Comparison of ENCODE assay signal across 16 cellular contexts in genomic region chr1:221697924-221698425, GRCh38. TPM values are rescaled to one million over a fixed set of nuclear protein-coding genes. Genes with fewer than 3 reads are reported as not detected.
DNase-seq lines count a peak whose midpoint lies in the region; ATAC-seq and TF ChIP-seq lines count a peak whose summit lies in the region.
"Had no signal": no experiment of that assay in that cellular context is flagged by ENCODE, and none has a peak within 500 bp of the region (broad histone marks: within the 10 kb centered on the region; RNA-seq: fewer than 3 reads in every experiment).

No MANE protein-coding gene starts in this region.

- peaks cover 4 to 9% (median 6%) of the 10 kb centered on the region in 7 donors for H3K9me3 Mint-ChIP-seq in CD14-positive monocyte
- H3K9me3 Mint-ChIP-seq in natural killer cell treated with Interleukin-12 subunit alpha and Interleukin-12 subunit beta and Interleukin-15 and Interleukin-18, amount 100 ng/mL, for 72 hours = no peaks in the 10 kb centered on the region

- H3K4me2 ChIP-seq in IMR-90 (ENCODE audit: low read depth, low read length) = no peak overlapping the region
- H3K4me2 ChIP-seq in Karpas-422 (ENCODE audit: low read depth, low read length, poor library complexity, severe bottlenecking) = no peak overlapping the region
- H3K4me2 ChIP-seq in PC-3 (ENCODE audit: low read length) = no peak overlapping the region
- H3K4me2 ChIP-seq: KMS-11 had no signal

- H2AFZ ChIP-seq in IMR-90 (replicated peaks; ENCODE audit: low read length, poor library complexity) = no peak overlapping the region
- no peak overlapping the region for H2AFZ ChIP-seq in Karpas-422 (ENCODE audit: low read length)
- no peak overlapping the region for H2AFZ ChIP-seq in PC-3 (ENCODE audit: low read length)

- no peak for TF ChIP-seq RAD21 in IMR-90 (IDR thresholded peaks at IDR 0.05; ENCODE audit: low read length)

- peak overlapping the region; percentile 56 for H3K14ac ChIP-seq in IMR-90 (replicated peaks; ENCODE audit: low read depth, low read length)

- H4K5ac ChIP-seq in IMR-90 (ENCODE audit: low read depth, low read length) = peak overlapping the region; percentile 2; the same call in 1 of the 2 replicates

- H2AK9ac ChIP-seq in IMR-90 (replicated peaks; ENCODE audit: low read depth, low read length, poor library complexity) = no peak overlapping the region

- BruUV-seq in IMR-90 (replicated peaks; lab: Mats Ljungman, UMichigan) (no TSS peak), PC-3 (replicated peaks; lab: Mats Ljungman, UMichigan) (no TSS peak)

- CTCF ChIA-PET in IMR-90 (lab: Yijun Ruan, JAX) (no interaction called here), PC-3 (lab: Charles Lee) (no interaction called here)

- no CpG with 5 or more reads among the region's 3 CpGs for WGBS in IMR-90 (ENCODE audit: extremely low coverage in 2 of 2, insufficient read length in 1 of 2), 2 experiments

- peak overlapping the region in 1 of 2 experiments; percentile 72; a peak in 2 of 4 replicates for H4K8ac ChIP-seq in IMR-90 (ENCODE audit: low read depth in 2 of 2, low read length in 2 of 2)

- no peaks in the 10 kb centered on the region for H3K27me3 ChIP-seq in IMR-90 (ENCODE audit: control insufficient read depth, insufficient read depth, low read length)
- no peaks in the 10 kb centered on the region for H3K27me3 ChIP-seq in Karpas-422 (ENCODE audit: low read length)
- H3K27me3 ChIP-seq in PC-3 (ENCODE audit: low read length) = no peaks in the 10 kb centered on the region
- H3K27me3 ChIP-seq: SJSA1 had no signal

- intact Hi-C loops in CD14-positive monocyte (cut with micrococcal nuclease) (loop anchor here in 1 of 2 donors (5.0 kb wide), 1 partner anchor 44 kb away; the partner anchor contains the start of gene DUSP10), IMR-90 (cut with micrococcal nuclease) (no loop called here), PC-3 (cut with micrococcal nuclease) (no loop called here)

- peak overlapping the region; percentile 12 for H4K91ac ChIP-seq in IMR-90 (ENCODE audit: insufficient read depth, low read depth, low read length)

- no peak overlapping the region for H2BK20ac ChIP-seq in IMR-90 (ENCODE audit: low read depth, low read length)

- H3K9ac ChIP-seq in IMR-90 (ENCODE audit: low read depth, low read length) (no peak overlapping the region), Karpas-422 (ENCODE audit: low read length) (no peak overlapping the region), PC-3 (ENCODE audit: low read length) (no peak overlapping the region)
- H3K9ac ChIP-seq: KMS-11 had no signal

- peak overlapping the region; percentile 57; the same call in 1 of the 2 replicates for H3K27ac ChIP-seq in IMR-90 (ENCODE audit: insufficient read depth, low read length)
- no peak overlapping the region for H3K27ac ChIP-seq in Karpas-422 (ENCODE audit: low read length)
- no peak overlapping the region for H3K27ac ChIP-seq in PC-3 (ENCODE audit: low read length)
- H3K27ac ChIP-seq: C4-2B, KMS-11, SJSA1 had no signal

- H3K9me1 ChIP-seq in IMR-90 (ENCODE audit: insufficient read depth, low read length) = peaks cover 11% of the 10 kb centered on the region

- peaks cover 23% of the 10 kb centered on the region for H3K36me3 ChIP-seq in IMR-90 (ENCODE audit: control insufficient read depth, insufficient read depth, low read length)
- no peaks in the 10 kb centered on the region for H3K36me3 ChIP-seq in Karpas-422 (ENCODE audit: insufficient read depth, low read length)
- no peaks in the 10 kb centered on the region for H3K36me3 ChIP-seq in PC-3 (ENCODE audit: low read depth, low read length)

- H3K18ac ChIP-seq in IMR-90 (ENCODE audit: low read depth, low read length) = 0 out of 2 replicates have a peak overlapping the region, but pooled peaks have one; percentile 53

- no peak for TF ChIP-seq POLR2A in IMR-90 (IDR thresholded peaks at IDR 0.05; ENCODE audit: low read depth, low read length)

- H3K9me2 ChIP-seq in Karpas-422 (replicated peaks; ENCODE audit: insufficient read depth, low read length) (no peaks in the 10 kb centered on the region), PC-3 (replicated peaks; ENCODE audit: low read length) (0 out of 2 replicates have a peak, but pooled peaks cover 1% of the 10 kb centered on the region)

- H3K4me1 ChIP-seq in IMR-90 (ENCODE audit: control insufficient read depth, insufficient read depth, low read length) (peaks cover 14% of the 10 kb centered on the region), Karpas-422 (ENCODE audit: low read length) (no peaks in the 10 kb centered on the region), PC-3 (ENCODE audit: insufficient read depth, low read length) (peaks cover 10% of the 10 kb centered on the region)
- H3K4me1 ChIP-seq: SJSA1 had no signal

- H2BK15ac ChIP-seq in IMR-90 (ENCODE audit: low read depth, low read length) = peak overlapping the region; percentile 6; the same call in 2 of the 3 replicates

- H4K20me1 ChIP-seq in IMR-90 (ENCODE audit: insufficient read depth, low read length) (no peaks in the 10 kb centered on the region), Karpas-422 (ENCODE audit: insufficient read depth, low read depth, low read length) (no peaks in the 10 kb centered on the region), PC-3 (ENCODE audit: low read length) (no peaks in the 10 kb centered on the region)

- no peak overlapping the region for H3K56ac ChIP-seq in IMR-90 (ENCODE audit: extremely low read depth, insufficient read depth, low read length)

- H3K79me2 ChIP-seq in Karpas-422 (ENCODE audit: low read length) (no peaks in the 10 kb centered on the region), PC-3 (ENCODE audit: low read length) (no peaks in the 10 kb centered on the region)

- H3K79me1 ChIP-seq in IMR-90 (ENCODE audit: low read depth in 1 of 2, low read length in 2 of 2) = peaks cover 13 to 32% of the 10 kb centered on the region in 2 experiments

- no peaks in the 10 kb centered on the region for H3F3A ChIP-seq in PC-3 (ENCODE audit: low read length, unreplicated experiment)

- peaks cover 10 to 12% of the 10 kb centered on the region in 2 donors for H3K36me3 Mint-ChIP-seq in CD14-positive monocyte
- H3K36me3 Mint-ChIP-seq in natural killer cell treated with Interleukin-12 subunit alpha and Interleukin-12 subunit beta and Interleukin-15 and Interleukin-18, amount 100 ng/mL, for 72 hours = peaks cover 44% of the 10 kb centered on the region

- no peaks in the 10 kb centered on the region for H3K27me3 Mint-ChIP-seq in CD14-positive monocyte (ENCODE audit: low read depth in 3 of 3)
- no peaks in the 10 kb centered on the region for H3K27me3 Mint-ChIP-seq in natural killer cell treated with Interleukin-12 subunit alpha and Interleukin-12 subunit beta and Interleukin-15 and Interleukin-18, amount 100 ng/mL, for 72 hours

- H3K27ac Mint-ChIP-seq in CD14-positive monocyte = peak overlapping the region; percentile 73 to 94 (median 90)
- H3K27ac Mint-ChIP-seq in natural killer cell treated with Interleukin-12 subunit alpha and Interleukin-12 subunit beta and Interleukin-15 and Interleukin-18, amount 100 ng/mL, for 72 hours = peak overlapping the region; percentile 48 to 69
- H3K27ac Mint-ChIP-seq: activated T-helper 2 cell treated with anti-CD3 and anti-CD28 coated beads, Interferon-gamma antibody, Interleukin-2, Interleukin-4, amounts not matched to agents 10 μg/mL and 5 μg/mL and 100 μg/mL, durations not matched to agents 14 hours and 24 hours and 36 hours had no signal

- no peak for ATAC-seq in IMR-90 (ENCODE audit: low read depth)
- no peak for ATAC-seq in natural killer cell treated with Interleukin-12 subunit alpha and Interleukin-12 subunit beta and Interleukin-15 and Interleukin-18, amount 100 ng/mL, for 72 hours
- ATAC-seq in HG02642 (IDR thresholded peaks at IDR 0.05; ENCODE audit: poor library complexity, unreplicated experiment) = no peak
- ATAC-seq in PC-3 = no peak

- H3K4me3 ChIP-seq in IMR-90 (ENCODE audit: insufficient read depth, low read depth, low read length) = no peak overlapping the region
- no peak overlapping the region for H3K4me3 ChIP-seq in choroid plexus epithelial cell (ENCODE audit: low read depth, low read length)
- no peak overlapping the region for H3K4me3 ChIP-seq in Karpas-422 (ENCODE audit: low read length)
- H3K4me3 ChIP-seq in PC-3 (ENCODE audit: low read length) = no peak overlapping the region
- H3K4me3 ChIP-seq: SJSA1 had no signal

- H2AK5ac ChIP-seq in IMR-90 (ENCODE audit: low read depth, low read length) = peak overlapping the region; percentile 72

- H3K4me3 Mint-ChIP-seq in CD14-positive monocyte = no peak overlapping the region
- H3K4me3 Mint-ChIP-seq in natural killer cell treated with Interleukin-12 subunit alpha and Interleukin-12 subunit beta and Interleukin-15 and Interleukin-18, amount 100 ng/mL, for 72 hours = peak overlapping the region; percentile 26

- H3K9me3 ChIP-seq in IMR-90 (ENCODE audit: control insufficient read depth, insufficient read depth, low read length) = peaks cover 3% of the 10 kb centered on the region
- H3K9me3 ChIP-seq in Karpas-422 (ENCODE audit: low read length) = no peaks in the 10 kb centered on the region
- no peaks in the 10 kb centered on the region for H3K9me3 ChIP-seq in PC-3 (ENCODE audit: low read length)
- H3K9me3 ChIP-seq: SJSA1 had no signal

- POLR2A ChIA-PET in IMR-90 (lab: Charles Lee; ENCODE audit: unreplicated experiment) (no interaction called here), PC-3 (lab: Charles Lee; ENCODE audit: unreplicated experiment) (no interaction called here)

- peaks cover 50% of the 10 kb centered on the region for H3K4me1 Mint-ChIP-seq in CD14-positive monocyte
- peaks cover 25 to 29% of the 10 kb centered on the region in 2 donors for H3K4me1 Mint-ChIP-seq in natural killer cell treated with Interleukin-12 subunit alpha and Interleukin-12 subunit beta and Interleukin-15 and Interleukin-18, amount 100 ng/mL, for 72 hours (ENCODE audit: low read depth in 2 of 2)

- DNase-seq in CD14-positive monocyte (ENCODE audit: low spot score) = no peak
- peak; percentile 65 for DNase-seq in IMR-90
- DNase-seq in choroid plexus epithelial cell (ENCODE audit: low read depth) = peak; percentile 45
- no peak for DNase-seq in natural killer cell treated with Interleukin-12 subunit alpha and Interleukin-12 subunit beta and Interleukin-15 and Interleukin-18, amount 100 ng/mL, for 72 hours (ENCODE audit: low spot score)
- no peak for DNase-seq in Karpas-422
- no peak for DNase-seq in PC-3
- no peak for DNase-seq in NCI-H187 treated with DMSO at 0.1 percent for 48 hours (lab: John Stamatoyannopoulos, UW)
- DNase-seq: activated CD4-positive, alpha-beta T cell treated with anti-CD3 and anti-CD28 coated beads, Interleukin-2, amount 50 U/mL, for 48 hours; aorta; NCI-H2029 treated with DMSO at 0.1 percent for 48 hours; trophoblast cell had no signal

- H2BK5ac ChIP-seq in IMR-90 (ENCODE audit: low read depth, low read length, poor library complexity, severe bottlenecking) = peak overlapping the region; percentile 93

- no peak overlapping the region; the same call in 1 of the 2 replicates for H2BK120ac ChIP-seq in IMR-90 (ENCODE audit: low read depth, low read length)

- dilution Hi-C loops in IMR-90 (cut with HindIII; ENCODE audit: low sequenced_read_pairs, unreplicated experiment) = no loop called here

- peak overlapping the region; percentile 17; the same call in 1 of the 2 replicates for H3K23ac ChIP-seq in IMR-90 (ENCODE audit: low read depth, low read length)

- in situ Hi-C loops in IMR-90 (cut with MboI; ENCODE audit: low sequenced_read_pairs) = no loop called here

- peak overlapping the region; percentile 41; the same call in 1 of the 2 replicates for H3K4ac ChIP-seq in IMR-90 (ENCODE audit: low read depth, low read length)

- TF ChIP-seq CTCF in CD14-positive monocyte (IDR thresholded peaks at IDR 0.05) (no peak), IMR-90 (conservative IDR thresholded peaks at IDR 0.05; ENCODE audit: low read depth, low read length) (no peak), choroid plexus epithelial cell (conservative IDR thresholded peaks at IDR 0.05; ENCODE audit: low read depth, low read length) (no peak), PC-3 (conservative IDR thresholded peaks at IDR 0.05; ENCODE audit: low read depth, low read length) (no peak)

RNA-seq across cellular contexts. Expression of gene DUSP10, which starts 43.9 kb away (rescaled TPM):
- 10 to 100 TPM; 10.4 to 12.7 TPM for polyA plus RNA-seq in CD14-positive monocyte
- total RNA-seq in IMR-90 (2012; rRNA removed) = 59.1 and 71.4 TPM in 2 replicates
- 41.7 and 44.8 TPM in 2 replicates for polyA plus RNA-seq in IMR-90 (2012; rRNA removed)
- 23.4 and 35.1 TPM in 2 replicates for polyA plus RNA-seq in IMR-90 (2012; cell fraction: cytosol; rRNA removed)
- polyA plus RNA-seq in IMR-90 (2012; cell fraction: nucleus; rRNA removed; ENCODE audit: low replicate concordance) = 32.9 and 43.8 TPM in 2 replicates
- total RNA-seq in natural killer cell treated with Interleukin-12 subunit alpha and Interleukin-12 subunit beta and Interleukin-15 and Interleukin-18, amount 100 ng/mL, for 72 hours = 10 to 100 TPM; 43.3 to 85.2 TPM
- total RNA-seq in Karpas-422 (2014; rRNA removed; shearing (Covaris generic); ENCODE audit: low replicate concordance) = 1.1 and 3.5 TPM in 2 replicates
- total RNA-seq in PC-3 (2014; rRNA removed) = 5.1 and 6.2 TPM in 2 replicates

Comparison
In these comparisons a context has a peak if more than half of its experiments do, and no peak if none do; other contexts are left out.
1. DNase-seq: peak in IMR-90 (single experiment) and choroid plexus epithelial cell (single experiment); none in CD14-positive monocyte (single experiment), natural killer cell treated with Interleukin-12 subunit alpha and Interleukin-12 subunit beta and Interleukin-15 and Interleukin-18, amount 100 ng/mL, for 72 hours (single experiment), Karpas-422 (single experiment), PC-3 (single experiment) and NCI-H187 treated with DMSO at 0.1 percent for 48 hours (single experiment).